ENCODE assay signal across 32 cellular contexts in genomic region chr5:14503017-14503680, GRCh38.
DNase-seq lines count a peak whose midpoint lies in the region; ATAC-seq, FAIRE-seq and TF ChIP-seq lines count a peak whose summit lies in the region.
"Had no signal": no experiment of that assay in that cellular context is flagged by ENCODE, and none has a peak within 500 bp of the region (broad histone marks: within the 10 kb centered on the region; RNA-seq: fewer than 3 reads in every experiment).

No MANE protein-coding gene starts in this region.

- TF ChIP-seq POLR2A in gastrocnemius medialis (IDR thresholded peaks at IDR 0.05) (no peak), transverse colon (IDR thresholded peaks at IDR 0.05) (no peak)

- H3K4me1 ChIP-seq in left lung (no peaks in the 10 kb centered on the region), gastrocnemius medialis (no peaks in the 10 kb centered on the region), transverse colon (no peaks in the 10 kb centered on the region)
- H3K4me1 ChIP-seq: adrenal gland, Peyer's patch, SJCRH30, uterus had no signal

- WGBS in transverse colon (ENCODE audit: low coverage in 1 of 2), 2 donors: 76% methylated on average over 9 of the region's 9 CpGs; no CpG with 5 or more reads in 1 of the 2 donors

- H3K9me3 ChIP-seq in left lung: no peaks in the 10 kb centered on the region
- H3K9me3 ChIP-seq in gastrocnemius medialis: no peaks in the 10 kb centered on the region
- no peaks in the 10 kb centered on the region for H3K9me3 ChIP-seq in transverse colon
- H3K9me3 ChIP-seq: adrenal gland, Peyer's patch, SJCRH30, uterus had no signal

- H3K27ac ChIP-seq in dorsolateral prefrontal cortex: peak overlapping the region in 38 of 59 donors; percentile 1 to 67 (median 31)
- no peak overlapping the region for H3K27ac ChIP-seq in left lung
- H3K27ac ChIP-seq in gastrocnemius medialis: peak overlapping the region; percentile 45 to 71 (median 56)
- H3K27ac ChIP-seq in transverse colon: no peak overlapping the region
- H3K27ac ChIP-seq: adrenal gland, C4-2B, Peyer's patch, SJCRH30, skin epidermis, uterus had no signal

- H3K36me3 Mint-ChIP-seq in activated T-cell treated with anti-CD3 and anti-CD28 coated beads, Interleukin-2, amount 50 U/mL, for 4 hours (ENCODE audit: insufficient read depth): no peaks in the 10 kb centered on the region
- H3K36me3 Mint-ChIP-seq: activated CD4-positive, alpha-beta memory T cell treated with anti-CD3 and anti-CD28 coated beads for 36 hours; T-cell had no signal

- in situ Hi-C loops in gastrocnemius medialis (cut with MboI; ENCODE audit: low sequenced_read_pairs in 4 of 4) (no loop called here), transverse colon (cut with MboI; ENCODE audit: low pct_ligation_motif_present in 1 of 4, low pct_unique_long_range_greater_than_20kb in 1 of 4, low sequenced_read_pairs in 3 of 4) (no loop called here)

- H3K4me3 ChIP-seq in dorsolateral prefrontal cortex (no peak overlapping the region), left lung (no peak overlapping the region), gastrocnemius medialis (no peak overlapping the region), transverse colon (no peak overlapping the region)
- H3K4me3 ChIP-seq: adrenal gland, GM12878, Peyer's patch, SJCRH30, skin epidermis, uterus had no signal

- ATAC-seq in left lung (peak; percentile 6), gastrocnemius medialis (peak; percentile 55 to 83), HG03139 (IDR thresholded peaks at IDR 0.05; ENCODE audit: unreplicated experiment) (no peak)
- no peak for ATAC-seq in activated T-cell treated with anti-CD3 and anti-CD28 coated beads, Interleukin-2, amount 50 U/mL, for 4 hours
- ATAC-seq: activated CD4-positive, CD25-positive, alpha-beta regulatory T cell treated with anti-CD3 and anti-CD28 coated beads, Interleukin-2, amount 50 U/mL, for 24 hours; GM12878; left colon; T-cell had no signal

- TF ChIP-seq EP300 in transverse colon (IDR thresholded peaks at IDR 0.05; ENCODE audit: low read depth): no peak

- H3K4me1 Mint-ChIP-seq in activated T-cell treated with anti-CD3 and anti-CD28 coated beads, Interleukin-2, amount 50 U/mL, for 4 hours (ENCODE audit: low read depth): no peaks in the 10 kb centered on the region
- H3K4me1 Mint-ChIP-seq: mesothelial cell of epicardium, T-cell had no signal

- no peak overlapping the region for H3K4me3 Mint-ChIP-seq in activated T-cell treated with anti-CD3 and anti-CD28 coated beads, Interleukin-2, amount 50 U/mL, for 4 hours
- H3K4me3 Mint-ChIP-seq: activated CD4-positive, alpha-beta memory T cell treated with anti-CD3 and anti-CD28 coated beads for 36 hours; dendritic cell treated with granulocyte-macrophage colony-stimulating factor and Interleukin-4, amounts not matched to agents 40 ng/mL and 50 ng/mL, for 4 days; mesothelial cell of epicardium; nephron; T-cell had no signal

- H3K27me3 ChIP-seq in dorsolateral prefrontal cortex (no peaks in the 10 kb centered on the region), left lung (no peaks in the 10 kb centered on the region), gastrocnemius medialis (no peaks in the 10 kb centered on the region), transverse colon (no peaks in the 10 kb centered on the region)
- H3K27me3 ChIP-seq: adrenal gland, Peyer's patch, SJCRH30, uterus had no signal

- peak; percentile 20 for FAIRE-seq in HTR-8/SVneo (lab: Jason Lieb, UNC)
- FAIRE-seq: endothelial cell of umbilical vein, GM12878, TTC549 had no signal

- TF ChIP-seq CTCF in dorsolateral prefrontal cortex (IDR thresholded peaks at IDR 0.05 in 54 of 56, conservative IDR thresholded peaks at IDR 0.05 in 2 of 56; ENCODE audit: low read depth in 1 of 56, partially characterized antibody in 56 of 56) (no peak), left lung (IDR thresholded peaks at IDR 0.05) (no peak), gastrocnemius medialis (IDR thresholded peaks at IDR 0.05 in 4 of 5, conservative IDR thresholded peaks at IDR 0.05 in 1 of 5) (no peak), transverse colon (IDR thresholded peaks at IDR 0.05) (no peak)

- intact Hi-C loops in dorsolateral prefrontal cortex (cut with DNase I): no loop called here
- intact Hi-C loops in left lung (cut with DNase I): no loop called here
- intact Hi-C loops in gastrocnemius medialis (cut with DNase I; ENCODE audit: low total_unique reads): no loop called here
- intact Hi-C loops in transverse colon (cut with DNase I; ENCODE audit: low total_unique reads): no loop called here

- H3K36me3 ChIP-seq in left lung (peaks cover 0 to 99% of the 10 kb centered on the region in 2 donors), gastrocnemius medialis (peaks cover 0 to 73% of the 10 kb centered on the region in 2 donors), transverse colon (peaks cover 0 to 28% (median 13%) of the 10 kb centered on the region in 4 donors)
- H3K36me3 ChIP-seq: uterus had no signal

- H3K27me3 Mint-ChIP-seq in activated T-cell treated with anti-CD3 and anti-CD28 coated beads, Interleukin-2, amount 50 U/mL, for 4 hours (ENCODE audit: low read depth): no peaks in the 10 kb centered on the region
- H3K27me3 Mint-ChIP-seq: activated CD4-positive, alpha-beta memory T cell treated with anti-CD3 and anti-CD28 coated beads for 36 hours; dendritic cell treated with granulocyte-macrophage colony-stimulating factor and Interleukin-4, amounts not matched to agents 40 ng/mL and 50 ng/mL, for 4 days; T-cell had no signal

- H3K9me3 Mint-ChIP-seq in activated T-cell treated with anti-CD3 and anti-CD28 coated beads, Interleukin-2, amount 50 U/mL, for 4 hours: no peaks in the 10 kb centered on the region
- H3K9me3 Mint-ChIP-seq: activated CD4-positive, alpha-beta memory T cell treated with anti-CD3 and anti-CD28 coated beads for 36 hours; dendritic cell treated with granulocyte-macrophage colony-stimulating factor and Interleukin-4, amounts not matched to agents 40 ng/mL and 50 ng/mL, for 4 days; mesothelial cell of epicardium; nephron; T-cell had no signal

- DNase-seq in HTR-8/SVneo (ENCODE audit: insufficient read length, low spot score): no peak
- DNase-seq in dorsolateral prefrontal cortex: no peak
- no peak for DNase-seq in left lung
- DNase-seq in gastrocnemius medialis: peak; percentile 18 to 64
- DNase-seq in glomerular visceral epithelial cell (ENCODE audit: extremely low spot score): no peak
- no peak for DNase-seq in activated T-cell treated with anti-CD3 and anti-CD28 coated beads, Interleukin-2, amount 50 U/mL, for 4 hours
- no peak for DNase-seq in transverse colon
- DNase-seq: activated CD4-positive, alpha-beta memory T cell treated with anti-CD3 and anti-CD28 coated beads for 36 hours; activated CD8-positive, alpha-beta memory T cell treated with anti-CD3 and anti-CD28 coated beads, Interleukin-2, amount 50 U/mL, for 48 hours; Calu3; DND-41; left colon; MV-4-11; NCI-H1694; NCI-H2171; NCI-H524; Peyer's patch; SJCRH30; stimulated activated CD4-positive, alpha-beta T cell treated with anti-CD3 and anti-CD28 coated beads, Interleukin-1b, Interleukin-23, amount 100 ng/mL, for 48 hours; T-cell; uterus had no signal

Comparison
In these comparisons a context has a peak if more than half of its experiments do, and no peak if none do; other contexts are left out.
1. DNase-seq: peak in gastrocnemius medialis (2 of 2); none in HTR-8/SVneo (single experiment), dorsolateral prefrontal cortex (0 of 10), left lung (0 of 2), glomerular visceral epithelial cell (single experiment), activated T-cell treated with anti-CD3 and anti-CD28 coated beads, Interleukin-2, amount 50 U/mL, for 4 hours (single experiment) and transverse colon (single experiment).
2. H3K27ac ChIP-seq: peak in dorsolateral prefrontal cortex (38 of 59) and gastrocnemius medialis (4 of 4); none in left lung (0 of 2) and transverse colon (0 of 4).
3. ATAC-seq: peak in left lung (single experiment) and gastrocnemius medialis (2 of 2); none in HG03139 (single experiment) and activated T-cell treated with anti-CD3 and anti-CD28 coated beads, Interleukin-2, amount 50 U/mL, for 4 hours (0 of 2).